ENCODE assay signal across 9 cellular contexts in genomic region chr13:51818771-51819511, GRCh38. TPM values are rescaled to one million over a fixed set of nuclear protein-coding genes. Genes with fewer than 3 reads are reported as not detected.
DNase-seq lines count a peak whose midpoint lies in the region; ATAC-seq and TF ChIP-seq lines count a peak whose summit lies in the region.
"Had no signal": no experiment of that assay in that cellular context is flagged by ENCODE, and none has a peak within 500 bp of the region (broad histone marks: within the 10 kb centered on the region; RNA-seq: fewer than 3 reads in every experiment).

No MANE protein-coding gene starts in this region.

- H3K27ac ChIP-seq in OCI-LY3 (ENCODE audit: low read length), result peak overlapping the region; percentile 69
- H3K27ac ChIP-seq in coronary artery, result peak overlapping the region; percentile 26 to 46
- H3K27ac ChIP-seq: SK-N-MC had no signal

- H4K20me1 ChIP-seq in OCI-LY3 (ENCODE audit: insufficient read depth, low read length), result no peaks in the 10 kb centered on the region

- no peaks in the 10 kb centered on the region for H3K27me3 ChIP-seq in OCI-LY3 (ENCODE audit: low read depth, low read length)

- H3K4me1 Mint-ChIP-seq in mesothelial cell of epicardium, result peaks cover 10% of the 10 kb centered on the region

- no peak overlapping the region for H2AFZ ChIP-seq in OCI-LY3 (ENCODE audit: low read depth, low read length)

- H3K9ac ChIP-seq in OCI-LY3 (ENCODE audit: low read length), result peak overlapping the region; percentile 33; the same call in 1 of the 2 replicates

- H3K79me2 ChIP-seq in OCI-LY3 (ENCODE audit: low read length), result no peaks in the 10 kb centered on the region

- H3K36me3 ChIP-seq in OCI-LY3 (replicated peaks; ENCODE audit: low read depth, low read length) (no peaks in the 10 kb centered on the region), mucosa of descending colon (ENCODE audit: low read depth) (no peaks in the 10 kb centered on the region)

- no peaks in the 10 kb centered on the region for H3K9me3 ChIP-seq in OCI-LY3 (ENCODE audit: insufficient read depth, low read length)
- H3K9me3 ChIP-seq in mucosa of descending colon, result no peaks in the 10 kb centered on the region

- ATAC-seq in GM18502 (IDR thresholded peaks at IDR 0.05; ENCODE audit: poor library complexity, unreplicated experiment) (peak; percentile 54), GM21390 (IDR thresholded peaks at IDR 0.05; ENCODE audit: unreplicated experiment) (no peak), GM19467 (IDR thresholded peaks at IDR 0.05; ENCODE audit: unreplicated experiment) (no peak), mucosa of descending colon (no peak)

- intact Hi-C loops in mucosa of descending colon (cut with DNase I, micrococcal nuclease), result loop anchor here (10.0 kb wide), 1 partner anchor 306 kb away; the partner anchor contains the start of gene NEK5 (in 2 of the 2)

- no peaks in the 10 kb centered on the region for H3K9me3 Mint-ChIP-seq in mesothelial cell of epicardium

- H3K36me3 Mint-ChIP-seq in mesothelial cell of epicardium, result no peaks in the 10 kb centered on the region

- peak overlapping the region; percentile 75 for H3K4me2 ChIP-seq in OCI-LY3 (ENCODE audit: low read length)

- no peak overlapping the region for H3K27ac Mint-ChIP-seq in mesothelial cell of epicardium

- DNase-seq in coronary artery (ENCODE audit: low spot score) (no peak), mesothelial cell of epicardium (ENCODE audit: low spot score in 2 of 2, unreplicated experiment in 2 of 2) (no peak), mucosa of descending colon (no peak)
- peak; percentile 41 for DNase-seq in stimulated activated CD4-positive, alpha-beta T cell treated with anti-CD3 and anti-CD28 coated beads, Interleukin-2, amount 100 ng/mL, for 4 hours (ENCODE audit: low read depth)

- TF ChIP-seq CTCF in OCI-LY3 (IDR thresholded peaks at IDR 0.05; ENCODE audit: low read depth, low read length) (no peak), coronary artery (IDR thresholded peaks at IDR 0.05) (no peak), mesothelial cell of epicardium (IDR thresholded peaks at IDR 0.05; ENCODE audit: unreplicated experiment) (no peak), mucosa of descending colon (IDR thresholded peaks at IDR 0.05) (no peak)

- no peak overlapping the region for H3K4me3 Mint-ChIP-seq in mesothelial cell of epicardium

- H3K4me1 ChIP-seq in OCI-LY3 (ENCODE audit: low read length) (peaks cover 78% of the 10 kb centered on the region), mucosa of descending colon (ENCODE audit: low read depth) (no peaks in the 10 kb centered on the region)

- H3K4me3 ChIP-seq in OCI-LY3 (ENCODE audit: low read length) (peak overlapping the region; percentile 2; the same call in 1 of the 2 replicates), coronary artery (no peak overlapping the region), mucosa of descending colon (no peak overlapping the region)
- H3K4me3 ChIP-seq: SK-N-MC had no signal

- peaks cover 31% of the 10 kb centered on the region for H3K27me3 Mint-ChIP-seq in mesothelial cell of epicardium (ENCODE audit: low read depth)

RNA-seq across cellular contexts. Expression of gene DHRS12, which starts 15.0 kb away (rescaled TPM):
- 14.4 to 17.3 TPM (median 16.0 TPM) in 3 replicates for total RNA-seq in mesothelial cell of epicardium
- 10 to 100 TPM; 11.8 to 15.1 (median 14.1) TPM for total RNA-seq in mucosa of descending colon

RNA-seq across cellular contexts. Expression of gene TMEM272, which starts 26.0 kb away (rescaled TPM):
- total RNA-seq in mesothelial cell of epicardium (2.2 to 2.9 TPM (median 2.9 TPM) in 3 replicates), mucosa of descending colon (under 1 TPM; 0.07 to 0.35 (median 0.29) TPM)

RNA-seq across cellular contexts. Expression of gene CCDC70, which starts 42.8 kb away (rescaled TPM):
- total RNA-seq in mesothelial cell of epicardium, result not detected in 3 replicates
- not detected for total RNA-seq in mucosa of descending colon
